In the genomic region with DNA sequence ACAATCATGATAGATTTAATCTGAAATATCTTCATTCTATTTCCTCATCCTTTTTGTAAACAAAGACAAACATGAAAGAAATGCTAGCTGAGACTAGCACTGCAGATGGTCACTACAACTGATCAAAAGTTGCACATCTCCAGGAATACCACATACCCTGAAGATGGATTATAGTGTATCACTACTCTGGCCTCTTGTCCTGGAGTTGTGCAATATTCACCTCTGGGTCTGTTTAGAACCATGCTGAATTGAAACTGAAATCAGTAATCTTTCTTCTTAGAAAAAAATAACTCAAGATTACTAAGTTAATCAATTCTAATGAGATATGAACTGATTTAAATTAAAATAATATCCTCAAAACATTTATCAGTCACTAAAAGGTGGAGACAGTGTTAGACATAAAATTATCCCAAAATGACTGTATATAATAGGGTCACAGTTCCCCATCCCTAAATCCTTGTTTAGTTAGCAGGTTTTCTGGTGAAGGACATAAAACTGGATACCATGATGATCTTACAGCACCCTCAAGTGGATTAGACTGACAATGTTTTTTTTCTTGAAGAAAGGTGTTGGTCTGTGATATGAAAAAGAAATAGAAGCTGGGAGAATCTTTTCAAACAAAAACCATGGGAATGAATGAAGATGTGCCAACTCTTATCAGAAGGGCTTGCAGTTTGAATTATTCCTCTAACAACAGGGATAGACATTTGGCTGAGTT, we compare ENCODE assay signal across 8 cellular contexts. TPM values are rescaled to one million over a fixed set of nuclear protein-coding genes. Genes with fewer than 3 reads are reported as not detected.
DNase-seq lines count a peak whose midpoint lies in the region; TF ChIP-seq lines count a peak whose summit lies in the region.

No MANE protein-coding gene starts in this region.

- DNase-seq in DMS 273 (lab: John Stamatoyannopoulos, UW; ENCODE audit: unreplicated experiment) (peak; percentile 83), GM20000 (ENCODE audit: low spot score) (peak; percentile 29), RPMI7951 (ENCODE audit: low read depth) (peak; percentile 38), iPS-NIHi7 (ENCODE audit: extremely low spot score) (peak; percentile 13), NCI-H187 treated with DMSO at 0.1 percent for 48 hours (lab: John Stamatoyannopoulos, UW) (no peak), GM19238 (ENCODE audit: insufficient read length, low spot score) (no peak), epidermal melanocyte (ENCODE audit: insufficient read length, low spot score) (no peak)

- TF ChIP-seq CTCF in GM20000 (IDR thresholded peaks at IDR 0.05; ENCODE audit: extremely low read depth, missing control alignments) (peak; percentile 18), LNCAP (IDR thresholded peaks at IDR 0.05) (peak; percentile 37; the same call in 1 of the 2 replicates)

RNA-seq across cellular contexts. Expression of a gene that starts 7.2 kb away (rescaled TPM):
- 19.1 and 30.9 TPM in 2 replicates for total RNA-seq in RPMI7951 (2014; rRNA removed; shearing (Covaris generic))

Comparison
In these comparisons a context has a peak if more than half of its experiments do, and no peak if none do; other contexts are left out.
1. DNase-seq: peak in DMS 273 (single experiment), GM20000 (single experiment), RPMI7951 (single experiment) and iPS-NIHi7 (single experiment); none in NCI-H187 treated with DMSO at 0.1 percent for 48 hours (single experiment), GM19238 (single experiment) and epidermal melanocyte (single experiment).